1 cellular context compared by ENCODE assay signal in the genomic region with DNA sequence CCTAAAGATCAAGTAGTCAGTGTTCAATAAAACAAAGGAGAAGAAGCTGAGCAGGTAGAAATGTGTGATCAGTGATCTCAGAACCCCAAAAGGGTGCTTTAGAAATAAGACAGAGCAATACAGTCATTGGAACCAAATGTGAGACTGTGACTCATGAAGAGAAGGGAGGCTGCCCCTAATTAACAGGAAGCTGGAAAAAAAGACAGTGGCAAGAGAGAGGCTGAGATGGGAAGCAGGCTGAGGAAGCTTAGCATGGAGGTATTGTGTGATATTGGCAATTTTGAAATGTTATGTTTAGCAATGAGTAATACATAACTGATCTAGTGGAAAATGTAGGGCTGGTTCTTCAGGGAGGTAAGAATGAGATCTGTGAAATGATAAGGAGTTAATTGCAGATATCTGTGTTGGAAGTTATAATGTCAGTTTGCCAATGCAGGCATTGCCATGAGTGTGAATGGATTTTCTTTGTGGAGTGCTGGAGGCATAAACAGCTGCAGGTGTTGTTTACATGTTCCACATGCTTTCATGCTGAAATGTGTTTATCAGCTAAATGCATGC.
TF ChIP-seq lines count a peak whose summit lies in the region.

No MANE protein-coding gene starts in this region.

TF ChIP-seq in SK-N-SH treated with all-trans-retinoic acid at 6 μM for 48 hours, 23 proteins besides CTCF, POLR2A, EP300 and RAD21 (continued from another document):
- TF ChIP-seq, protein P1, sequence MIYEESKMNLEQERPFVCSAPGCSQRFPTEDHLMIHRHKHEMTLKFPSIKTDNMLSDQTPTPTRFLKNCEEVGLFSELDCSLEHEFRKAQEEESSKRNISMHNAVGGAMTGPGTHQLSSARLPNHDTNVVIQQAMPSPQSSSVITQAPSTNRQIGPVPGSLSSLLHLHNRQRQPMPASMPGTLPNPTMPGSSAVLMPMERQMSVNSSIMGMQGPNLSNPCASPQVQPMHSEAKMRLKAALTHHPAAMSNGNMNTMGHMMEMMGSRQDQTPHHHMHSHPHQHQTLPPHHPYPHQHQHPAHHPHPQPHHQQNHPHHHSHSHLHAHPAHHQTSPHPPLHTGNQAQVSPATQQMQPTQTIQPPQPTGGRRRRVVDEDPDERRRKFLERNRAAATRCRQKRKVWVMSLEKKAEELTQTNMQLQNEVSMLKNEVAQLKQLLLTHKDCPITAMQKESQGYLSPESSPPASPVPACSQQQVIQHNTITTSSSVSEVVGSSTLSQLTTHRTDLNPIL (CRISPR knock-in tag; IDR thresholded peaks at IDR 0.05; ENCODE audit: low read depth): no peak
- TF ChIP-seq, protein P2, sequence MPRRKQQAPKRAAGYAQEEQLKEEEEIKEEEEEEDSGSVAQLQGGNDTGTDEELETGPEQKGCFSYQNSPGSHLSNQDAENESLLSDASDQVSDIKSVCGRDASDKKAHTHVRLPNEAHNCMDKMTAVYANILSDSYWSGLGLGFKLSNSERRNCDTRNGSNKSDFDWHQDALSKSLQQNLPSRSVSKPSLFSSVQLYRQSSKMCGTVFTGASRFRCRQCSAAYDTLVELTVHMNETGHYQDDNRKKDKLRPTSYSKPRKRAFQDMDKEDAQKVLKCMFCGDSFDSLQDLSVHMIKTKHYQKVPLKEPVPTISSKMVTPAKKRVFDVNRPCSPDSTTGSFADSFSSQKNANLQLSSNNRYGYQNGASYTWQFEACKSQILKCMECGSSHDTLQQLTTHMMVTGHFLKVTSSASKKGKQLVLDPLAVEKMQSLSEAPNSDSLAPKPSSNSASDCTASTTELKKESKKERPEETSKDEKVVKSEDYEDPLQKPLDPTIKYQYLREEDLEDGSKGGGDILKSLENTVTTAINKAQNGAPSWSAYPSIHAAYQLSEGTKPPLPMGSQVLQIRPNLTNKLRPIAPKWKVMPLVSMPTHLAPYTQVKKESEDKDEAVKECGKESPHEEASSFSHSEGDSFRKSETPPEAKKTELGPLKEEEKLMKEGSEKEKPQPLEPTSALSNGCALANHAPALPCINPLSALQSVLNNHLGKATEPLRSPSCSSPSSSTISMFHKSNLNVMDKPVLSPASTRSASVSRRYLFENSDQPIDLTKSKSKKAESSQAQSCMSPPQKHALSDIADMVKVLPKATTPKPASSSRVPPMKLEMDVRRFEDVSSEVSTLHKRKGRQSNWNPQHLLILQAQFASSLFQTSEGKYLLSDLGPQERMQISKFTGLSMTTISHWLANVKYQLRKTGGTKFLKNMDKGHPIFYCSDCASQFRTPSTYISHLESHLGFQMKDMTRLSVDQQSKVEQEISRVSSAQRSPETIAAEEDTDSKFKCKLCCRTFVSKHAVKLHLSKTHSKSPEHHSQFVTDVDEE (CRISPR knock-in tag; IDR thresholded peaks at IDR 0.05): no peak
- TF ChIP-seq, protein P3, sequence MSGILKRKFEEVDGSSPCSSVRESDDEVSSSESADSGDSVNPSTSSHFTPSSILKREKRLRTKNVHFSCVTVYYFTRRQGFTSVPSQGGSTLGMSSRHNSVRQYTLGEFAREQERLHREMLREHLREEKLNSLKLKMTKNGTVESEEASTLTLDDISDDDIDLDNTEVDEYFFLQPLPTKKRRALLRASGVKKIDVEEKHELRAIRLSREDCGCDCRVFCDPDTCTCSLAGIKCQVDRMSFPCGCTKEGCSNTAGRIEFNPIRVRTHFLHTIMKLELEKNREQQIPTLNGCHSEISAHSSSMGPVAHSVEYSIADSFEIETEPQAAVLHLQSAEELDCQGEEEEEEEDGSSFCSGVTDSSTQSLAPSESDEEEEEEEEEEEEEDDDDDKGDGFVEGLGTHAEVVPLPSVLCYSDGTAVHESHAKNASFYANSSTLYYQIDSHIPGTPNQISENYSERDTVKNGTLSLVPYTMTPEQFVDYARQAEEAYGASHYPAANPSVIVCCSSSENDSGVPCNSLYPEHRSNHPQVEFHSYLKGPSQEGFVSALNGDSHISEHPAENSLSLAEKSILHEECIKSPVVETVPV (CRISPR knock-in tag; IDR thresholded peaks at IDR 0.05): no peak
- TF ChIP-seq ZNF565 (CRISPR knock-in tag; conservative IDR thresholded peaks at IDR 0.05; ENCODE audit: low read depth): no peak
